Comparison of ENCODE assay signal across 1 cellular context in the genomic region with DNA sequence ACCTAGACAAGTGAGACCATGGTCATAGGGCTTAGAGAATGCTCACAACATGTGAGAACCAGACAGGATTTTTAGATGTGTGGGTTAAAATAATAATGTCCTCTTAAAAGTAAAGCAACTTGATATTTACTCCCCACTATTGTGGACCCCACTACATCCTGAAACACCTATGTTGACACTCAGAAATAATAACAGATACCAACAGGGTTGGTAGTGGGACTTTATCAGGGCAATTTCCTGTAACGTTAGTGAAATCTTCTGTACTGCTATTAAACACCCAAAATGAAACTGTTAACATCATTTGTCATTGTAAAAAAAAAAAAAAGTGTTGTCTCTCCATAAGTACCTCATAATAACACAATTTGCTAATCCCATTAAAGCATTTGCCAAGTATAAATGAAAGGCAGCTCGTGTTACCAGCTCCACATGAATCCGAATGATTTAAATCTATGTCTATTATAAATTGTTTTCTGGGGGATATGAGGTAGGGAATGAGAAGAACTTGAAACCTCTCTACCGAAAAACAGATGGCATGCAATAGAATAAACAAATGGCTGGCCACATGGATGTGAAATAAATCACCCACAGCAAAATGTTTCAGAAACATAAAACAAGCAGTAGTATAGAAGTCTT.
TF ChIP-seq lines count a peak whose summit lies in the region.

No MANE protein-coding gene starts in this region.

TF ChIP-seq in HEK293, 187 proteins besides CTCF, POLR2A, EP300 and RAD21 (continued from another document):
- TF ChIP-seq, protein P1, sequence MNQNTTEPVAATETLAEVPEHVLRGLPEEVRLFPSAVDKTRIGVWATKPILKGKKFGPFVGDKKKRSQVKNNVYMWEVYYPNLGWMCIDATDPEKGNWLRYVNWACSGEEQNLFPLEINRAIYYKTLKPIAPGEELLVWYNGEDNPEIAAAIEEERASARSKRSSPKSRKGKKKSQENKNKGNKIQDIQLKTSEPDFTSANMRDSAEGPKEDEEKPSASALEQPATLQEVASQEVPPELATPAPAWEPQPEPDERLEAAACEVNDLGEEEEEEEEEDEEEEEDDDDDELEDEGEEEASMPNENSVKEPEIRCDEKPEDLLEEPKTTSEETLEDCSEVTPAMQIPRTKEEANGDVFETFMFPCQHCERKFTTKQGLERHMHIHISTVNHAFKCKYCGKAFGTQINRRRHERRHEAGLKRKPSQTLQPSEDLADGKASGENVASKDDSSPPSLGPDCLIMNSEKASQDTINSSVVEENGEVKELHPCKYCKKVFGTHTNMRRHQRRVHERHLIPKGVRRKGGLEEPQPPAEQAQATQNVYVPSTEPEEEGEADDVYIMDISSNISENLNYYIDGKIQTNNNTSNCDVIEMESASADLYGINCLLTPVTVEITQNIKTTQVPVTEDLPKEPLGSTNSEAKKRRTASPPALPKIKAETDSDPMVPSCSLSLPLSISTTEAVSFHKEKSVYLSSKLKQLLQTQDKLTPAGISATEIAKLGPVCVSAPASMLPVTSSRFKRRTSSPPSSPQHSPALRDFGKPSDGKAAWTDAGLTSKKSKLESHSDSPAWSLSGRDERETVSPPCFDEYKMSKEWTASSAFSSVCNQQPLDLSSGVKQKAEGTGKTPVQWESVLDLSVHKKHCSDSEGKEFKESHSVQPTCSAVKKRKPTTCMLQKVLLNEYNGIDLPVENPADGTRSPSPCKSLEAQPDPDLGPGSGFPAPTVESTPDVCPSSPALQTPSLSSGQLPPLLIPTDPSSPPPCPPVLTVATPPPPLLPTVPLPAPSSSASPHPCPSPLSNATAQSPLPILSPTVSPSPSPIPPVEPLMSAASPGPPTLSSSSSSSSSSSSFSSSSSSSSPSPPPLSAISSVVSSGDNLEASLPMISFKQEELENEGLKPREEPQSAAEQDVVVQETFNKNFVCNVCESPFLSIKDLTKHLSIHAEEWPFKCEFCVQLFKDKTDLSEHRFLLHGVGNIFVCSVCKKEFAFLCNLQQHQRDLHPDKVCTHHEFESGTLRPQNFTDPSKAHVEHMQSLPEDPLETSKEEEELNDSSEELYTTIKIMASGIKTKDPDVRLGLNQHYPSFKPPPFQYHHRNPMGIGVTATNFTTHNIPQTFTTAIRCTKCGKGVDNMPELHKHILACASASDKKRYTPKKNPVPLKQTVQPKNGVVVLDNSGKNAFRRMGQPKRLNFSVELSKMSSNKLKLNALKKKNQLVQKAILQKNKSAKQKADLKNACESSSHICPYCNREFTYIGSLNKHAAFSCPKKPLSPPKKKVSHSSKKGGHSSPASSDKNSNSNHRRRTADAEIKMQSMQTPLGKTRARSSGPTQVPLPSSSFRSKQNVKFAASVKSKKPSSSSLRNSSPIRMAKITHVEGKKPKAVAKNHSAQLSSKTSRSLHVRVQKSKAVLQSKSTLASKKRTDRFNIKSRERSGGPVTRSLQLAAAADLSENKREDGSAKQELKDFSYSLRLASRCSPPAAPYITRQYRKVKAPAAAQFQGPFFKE (tag by site-specific recombination; IDR thresholded peaks at IDR 0.05; ENCODE audit: borderline replicate concordance): no peak
- TF ChIP-seq MZF1 (tag by site-specific recombination; IDR thresholded peaks at IDR 0.05; ENCODE audit: borderline replicate concordance): peak; percentile 85; the same call in 1 of the 2 replicates
- TF ChIP-seq, protein P2, sequence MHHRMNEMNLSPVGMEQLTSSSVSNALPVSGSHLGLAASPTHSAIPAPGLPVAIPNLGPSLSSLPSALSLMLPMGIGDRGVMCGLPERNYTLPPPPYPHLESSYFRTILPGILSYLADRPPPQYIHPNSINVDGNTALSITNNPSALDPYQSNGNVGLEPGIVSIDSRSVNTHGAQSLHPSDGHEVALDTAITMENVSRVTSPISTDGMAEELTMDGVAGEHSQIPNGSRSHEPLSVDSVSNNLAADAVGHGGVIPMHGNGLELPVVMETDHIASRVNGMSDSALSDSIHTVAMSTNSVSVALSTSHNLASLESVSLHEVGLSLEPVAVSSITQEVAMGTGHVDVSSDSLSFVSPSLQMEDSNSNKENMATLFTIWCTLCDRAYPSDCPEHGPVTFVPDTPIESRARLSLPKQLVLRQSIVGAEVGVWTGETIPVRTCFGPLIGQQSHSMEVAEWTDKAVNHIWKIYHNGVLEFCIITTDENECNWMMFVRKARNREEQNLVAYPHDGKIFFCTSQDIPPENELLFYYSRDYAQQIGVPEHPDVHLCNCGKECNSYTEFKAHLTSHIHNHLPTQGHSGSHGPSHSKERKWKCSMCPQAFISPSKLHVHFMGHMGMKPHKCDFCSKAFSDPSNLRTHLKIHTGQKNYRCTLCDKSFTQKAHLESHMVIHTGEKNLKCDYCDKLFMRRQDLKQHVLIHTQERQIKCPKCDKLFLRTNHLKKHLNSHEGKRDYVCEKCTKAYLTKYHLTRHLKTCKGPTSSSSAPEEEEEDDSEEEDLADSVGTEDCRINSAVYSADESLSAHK (tag by site-specific recombination; IDR thresholded peaks at IDR 0.05): peak; percentile 99
- TF ChIP-seq, protein P3, sequence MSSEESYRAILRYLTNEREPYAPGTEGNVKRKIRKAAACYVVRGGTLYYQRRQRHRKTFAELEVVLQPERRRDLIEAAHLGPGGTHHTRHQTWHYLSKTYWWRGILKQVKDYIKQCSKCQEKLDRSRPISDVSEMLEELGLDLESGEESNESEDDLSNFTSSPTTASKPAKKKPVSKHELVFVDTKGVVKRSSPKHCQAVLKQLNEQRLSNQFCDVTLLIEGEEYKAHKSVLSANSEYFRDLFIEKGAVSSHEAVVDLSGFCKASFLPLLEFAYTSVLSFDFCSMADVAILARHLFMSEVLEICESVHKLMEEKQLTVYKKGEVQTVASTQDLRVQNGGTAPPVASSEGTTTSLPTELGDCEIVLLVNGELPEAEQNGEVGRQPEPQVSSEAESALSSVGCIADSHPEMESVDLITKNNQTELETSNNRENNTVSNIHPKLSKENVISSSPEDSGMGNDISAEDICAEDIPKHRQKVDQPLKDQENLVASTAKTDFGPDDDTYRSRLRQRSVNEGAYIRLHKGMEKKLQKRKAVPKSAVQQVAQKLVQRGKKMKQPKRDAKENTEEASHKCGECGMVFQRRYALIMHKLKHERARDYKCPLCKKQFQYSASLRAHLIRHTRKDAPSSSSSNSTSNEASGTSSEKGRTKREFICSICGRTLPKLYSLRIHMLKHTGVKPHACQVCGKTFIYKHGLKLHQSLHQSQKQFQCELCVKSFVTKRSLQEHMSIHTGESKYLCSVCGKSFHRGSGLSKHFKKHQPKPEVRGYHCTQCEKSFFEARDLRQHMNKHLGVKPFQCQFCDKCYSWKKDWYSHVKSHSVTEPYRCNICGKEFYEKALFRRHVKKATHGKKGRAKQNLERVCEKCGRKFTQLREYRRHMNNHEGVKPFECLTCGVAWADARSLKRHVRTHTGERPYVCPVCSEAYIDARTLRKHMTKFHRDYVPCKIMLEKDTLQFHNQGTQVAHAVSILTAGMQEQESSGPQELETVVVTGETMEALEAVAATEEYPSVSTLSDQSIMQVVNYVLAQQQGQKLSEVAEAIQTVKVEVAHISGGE (tag by site-specific recombination; conservative IDR thresholded peaks at IDR 0.05; ENCODE audit: low read depth): no peak
- TF ChIP-seq HOXD13 (CRISPR knock-in tag; IDR thresholded peaks at IDR 0.05; ENCODE audit: borderline replicate concordance): no peak
- TF ChIP-seq ZNF629 (tag by site-specific recombination; IDR thresholded peaks at IDR 0.05): peak; percentile 84
- TF ChIP-seq ZNF792 (tag by site-specific recombination; IDR thresholded peaks at IDR 0.05): no peak
